Comparison of ENCODE assay signal across 33 cellular contexts in genomic region chr1:174678657-174679056, GRCh38.
"Had no signal": no experiment of that assay in that cellular context is flagged by ENCODE, and none has a peak within 500 bp of the region (broad histone marks: within the 10 kb centered on the region; RNA-seq: fewer than 3 reads in every experiment).

No MANE protein-coding gene starts in this region.

- H3K36me3 ChIP-seq: brain microvascular endothelial cell, esophagus muscularis mucosa, gastrocnemius medialis, WERI-Rb-1 had no signal

- H3K27ac Mint-ChIP-seq: activated CD4-positive, alpha-beta memory T cell treated with anti-CD3 and anti-CD28 coated beads, Interleukin-2, amount 10 ng/mL, durations not matched to agents 7 days and 5 days; activated CD4-positive, alpha-beta T cell treated with anti-CD3 and anti-CD28 coated beads, Interleukin-2, amount 10 ng/mL, durations not matched to agents 7 days and 5 days; activated naive CD8-positive, alpha-beta T cell; activated T-cell treated with anti-CD3 and anti-CD28 coated beads, Interleukin-2, amount 50 U/mL, for 24 hours; effector memory CD8-positive, alpha-beta T cell; T-cell; T-helper 1 cell treated with Interleukin-12 subunit alpha and Interleukin-12 subunit beta and Interleukin-4 antibody, amounts not matched to agents 30 μg/mL and 1 μg/mL, for 36 hours; T-helper 2 cell treated with Interferon-gamma antibody and Interleukin-4, amounts not matched to agents 5 μg/mL and 100 μg/mL, for 36 hours had no signal

- ATAC-seq: activated T-cell treated with anti-CD3 and anti-CD28 coated beads, Interleukin-2, amount 50 U/mL, for 72 hours; effector memory CD8-positive, alpha-beta T cell; foreskin keratinocyte; gastrocnemius medialis; T-cell had no signal

- H3K27ac ChIP-seq: brain microvascular endothelial cell, coronary artery, esophagus muscularis mucosa, foreskin keratinocyte, gastrocnemius medialis, WERI-Rb-1 had no signal

- H3K9me3 Mint-ChIP-seq: activated CD4-positive, alpha-beta memory T cell treated with anti-CD3 and anti-CD28 coated beads, Interleukin-2, amount 10 ng/mL, durations not matched to agents 7 days and 5 days; activated CD4-positive, alpha-beta T cell treated with anti-CD3 and anti-CD28 coated beads, Interleukin-2, amount 10 ng/mL, durations not matched to agents 7 days and 5 days; activated T-cell treated with anti-CD3 and anti-CD28 coated beads, Interleukin-2, amount 50 U/mL, for 24 hours; activated T-cell treated with anti-CD3 and anti-CD28 coated beads, Interleukin-2, amount 50 U/mL, for 72 hours; central memory CD8-positive, alpha-beta T cell; effector memory CD8-positive, alpha-beta T cell; T-cell; T-helper 2 cell treated with Interferon-gamma antibody and Interleukin-4, amounts not matched to agents 5 μg/mL and 100 μg/mL, for 36 hours had no signal

- H3K27me3 ChIP-seq: brain microvascular endothelial cell, esophagus muscularis mucosa, foreskin keratinocyte, gastrocnemius medialis had no signal

- DNase-seq: activated CD4-positive, alpha-beta memory T cell treated with anti-CD3 and anti-CD28 coated beads, Interleukin-2, amount 10 ng/mL, durations not matched to agents 7 days and 5 days; activated CD4-positive, alpha-beta T cell treated with anti-CD3 and anti-CD28 coated beads for 1 hour; activated CD4-positive, alpha-beta T cell treated with anti-CD3 and anti-CD28 coated beads for 4 hours; activated CD4-positive, alpha-beta T cell treated with anti-CD3 and anti-CD28 coated beads, Interleukin-2, amount 10 ng/mL, durations not matched to agents 7 days and 5 days; activated CD4-positive, alpha-beta T cell treated with anti-CD3 and anti-CD28 coated beads, Interleukin-2, amount 50 U/mL, for 4 hours; activated CD4-positive, CD25-positive, alpha-beta regulatory T cell; activated CD8-positive, alpha-beta memory T cell treated with anti-CD3 and anti-CD28 coated beads, Interleukin-2, amount 50 U/mL, for 48 hours; activated gamma-delta T cell; activated naive CD4-positive, alpha-beta T cell; activated naive CD4-positive, alpha-beta T cell treated with anti-CD3 and anti-CD28 coated beads, Interleukin-2, amount 50 U/mL, for 16 hours; activated T-cell treated with anti-CD3 and anti-CD28 coated beads for 4 hours; activated T-cell treated with anti-CD3 and anti-CD28 coated beads, Interleukin-2, amount 50 U/mL, for 24 hours; activated T-cell treated with anti-CD3 and anti-CD28 coated beads, Interleukin-2, amount 50 U/mL, for 72 hours; amniotic stem cell; anterior cingulate cortex; brain microvascular endothelial cell; dermis blood vessel endothelial cell; effector CD4-positive, alpha-beta T cell; effector memory CD8-positive, alpha-beta T cell; erythroblast; foreskin keratinocyte; gastrocnemius medialis; glutamatergic neuron; SW 1271; T-cell; T1000; WERI-Rb-1 had no signal

- H3K4me1 ChIP-seq: foreskin keratinocyte, gastrocnemius medialis had no signal

- H3K4me3 Mint-ChIP-seq: activated CD4-positive, alpha-beta memory T cell treated with anti-CD3 and anti-CD28 coated beads, Interleukin-2, amount 10 ng/mL, durations not matched to agents 7 days and 5 days; activated CD4-positive, alpha-beta T cell treated with anti-CD3 and anti-CD28 coated beads, Interleukin-2, amount 10 ng/mL, durations not matched to agents 7 days and 5 days; activated naive CD8-positive, alpha-beta T cell; activated T-cell treated with anti-CD3 and anti-CD28 coated beads, Interleukin-2, amount 50 U/mL, for 24 hours; activated T-cell treated with anti-CD3 and anti-CD28 coated beads, Interleukin-2, amount 50 U/mL, for 72 hours; central memory CD8-positive, alpha-beta T cell; effector memory CD8-positive, alpha-beta T cell; T-cell; T-helper 1 cell treated with Interleukin-12 subunit alpha and Interleukin-12 subunit beta and Interleukin-4 antibody, amounts not matched to agents 30 μg/mL and 1 μg/mL, for 36 hours; T-helper 2 cell treated with Interferon-gamma antibody and Interleukin-4, amounts not matched to agents 5 μg/mL and 100 μg/mL, for 36 hours had no signal

- H3K9me3 ChIP-seq: esophagus muscularis mucosa, gastrocnemius medialis had no signal

- H3K27me3 Mint-ChIP-seq: activated CD4-positive, alpha-beta memory T cell treated with anti-CD3 and anti-CD28 coated beads, Interleukin-2, amount 10 ng/mL, durations not matched to agents 7 days and 5 days; activated CD4-positive, alpha-beta T cell treated with anti-CD3 and anti-CD28 coated beads, Interleukin-2, amount 10 ng/mL, durations not matched to agents 7 days and 5 days; activated naive CD8-positive, alpha-beta T cell; activated T-cell treated with anti-CD3 and anti-CD28 coated beads, Interleukin-2, amount 50 U/mL, for 24 hours; central memory CD8-positive, alpha-beta T cell; effector memory CD8-positive, alpha-beta T cell; T-cell had no signal

- H3K4me1 Mint-ChIP-seq: activated CD4-positive, alpha-beta memory T cell treated with anti-CD3 and anti-CD28 coated beads, Interleukin-2, amount 10 ng/mL, durations not matched to agents 7 days and 5 days; activated CD4-positive, alpha-beta T cell treated with anti-CD3 and anti-CD28 coated beads, Interleukin-2, amount 10 ng/mL, durations not matched to agents 7 days and 5 days had no signal

- H3K4me3 ChIP-seq: coronary artery, esophagus muscularis mucosa, gastrocnemius medialis had no signal
